Comparison of ENCODE assay signal across 12 cellular contexts in genomic region chr2:178484245-178485041, GRCh38. TPM values are rescaled to one million over a fixed set of nuclear protein-coding genes. Genes with fewer than 3 reads are reported as not detected.
DNase-seq lines count a peak whose midpoint lies in the region; ATAC-seq and TF ChIP-seq lines count a peak whose summit lies in the region.
"Had no signal": no experiment of that assay in that cellular context is flagged by ENCODE, and none has a peak within 500 bp of the region (broad histone marks: within the 10 kb centered on the region; RNA-seq: fewer than 3 reads in every experiment).

No MANE protein-coding gene starts in this region.

- no peak overlapping the region for H3K27ac Mint-ChIP-seq in endodermal cell
- H3K27ac Mint-ChIP-seq: WTC11 had no signal

- 41% methylated on average over 6 of the region's 6 CpGs for WGBS in right cardiac atrium
- WGBS in endodermal cell (ENCODE audit: insufficient coverage in 1 of 2, insufficient read length in 1 of 2), 2 experiments, result 89 to 96% methylated on average over 5 to 6 of the region's 6 CpGs

- ATAC-seq in right cardiac atrium (no peak), HG03439 (IDR thresholded peaks at IDR 0.05; ENCODE audit: unreplicated experiment) (no peak), GM19351 (IDR thresholded peaks at IDR 0.05; ENCODE audit: unreplicated experiment) (no peak)
- ATAC-seq: WTC11 had no signal

- no peak overlapping the region for H3K9ac ChIP-seq in endodermal cell (ENCODE audit: extremely low read depth, low read length, poor library complexity, severe bottlenecking)

- TF ChIP-seq CTCF in endodermal cell (conservative IDR thresholded peaks at IDR 0.05), result no peak

- H3K36me3 Mint-ChIP-seq in endodermal cell (ENCODE audit: low read depth), result peaks cover 13% of the 10 kb centered on the region

- H3K27me3 ChIP-seq in right cardiac atrium (ENCODE audit: control insufficient read depth, insufficient read depth) (no peaks in the 10 kb centered on the region), endodermal cell (ENCODE audit: control insufficient read depth, insufficient read depth, low read length, poor library complexity, severe bottlenecking) (no peaks in the 10 kb centered on the region)

- H3K4me3 Mint-ChIP-seq in endodermal cell, result no peak overlapping the region
- H3K4me3 Mint-ChIP-seq: WTC11 had no signal

- intact Hi-C loops in right cardiac atrium (cut with DNase I), result no loop called here

- H3K27me3 Mint-ChIP-seq in endodermal cell (ENCODE audit: insufficient read depth), result no peaks in the 10 kb centered on the region
- H3K27me3 Mint-ChIP-seq: naive B cell had no signal

- no peaks in the 10 kb centered on the region for H3K9me3 Mint-ChIP-seq in endodermal cell
- H3K9me3 Mint-ChIP-seq: naive B cell, WTC11 had no signal

- in situ Hi-C loops in SK-MEL-5 (cut with HindIII; ENCODE audit: low pct_unique_long_range_greater_than_20kb, low sequenced_read_pairs), result no loop called here

- H3K36me3 ChIP-seq in endodermal cell (ENCODE audit: control insufficient read depth, insufficient read depth, low read length), result peaks cover 3% of the 10 kb centered on the region

- DNase-seq in COLO668 (lab: John Stamatoyannopoulos, UW; ENCODE audit: unreplicated experiment) (peak; percentile 89), NCI-H1417 (lab: John Stamatoyannopoulos, UW) (peak; percentile 26 to 91 (median 50)), SK-MEL-5 (ENCODE audit: low read depth, low spot score) (peak; percentile 10), right cardiac atrium (peak; percentile 52 to 62 (median 59)), endodermal cell (no peak)
- no peak for DNase-seq in activated naive CD4-positive, alpha-beta T cell treated with Interleukin-2 at 50 U/mL for 16 hours
- DNase-seq: activated naive CD4-positive, alpha-beta T cell treated with anti-CD3 and anti-CD28 coated beads, Interleukin-2, amount 50 U/mL, for 16 hours; naive B cell; NCI-H187 treated with DMSO at 0.1 percent for 48 hours had no signal

- H3K9me3 ChIP-seq in right cardiac atrium (ENCODE audit: control insufficient read depth, low read length), result no peaks in the 10 kb centered on the region
- no peaks in the 10 kb centered on the region for H3K9me3 ChIP-seq in endodermal cell (ENCODE audit: control insufficient read depth, low read length)

- no peak overlapping the region for H3K4me3 ChIP-seq in right cardiac atrium (ENCODE audit: low read length)
- H3K4me3 ChIP-seq in endodermal cell (ENCODE audit: low read length), result no peak overlapping the region

- H3K4me1 ChIP-seq in right cardiac atrium (ENCODE audit: control insufficient read depth, insufficient read depth, low read length) (peaks cover 11% of the 10 kb centered on the region), endodermal cell (ENCODE audit: control insufficient read depth, insufficient read depth, low read length) (peaks cover 3% of the 10 kb centered on the region)

- peaks cover 25% of the 10 kb centered on the region for H3K4me1 Mint-ChIP-seq in endodermal cell

- H3K27ac ChIP-seq in right cardiac atrium (ENCODE audit: low read length), result no peak overlapping the region
- H3K27ac ChIP-seq in endodermal cell (ENCODE audit: low read depth, low read length), result no peak overlapping the region

RNA-seq across cellular contexts. Expression of gene PLEKHA3, which starts 4.2 kb away (rescaled TPM):
- 12.4 and 14.0 TPM in 2 replicates for total RNA-seq in SK-MEL-5 (2014; rRNA removed; shearing (Covaris generic))
- polyA plus RNA-seq in SK-MEL-5 (2015; cell fraction: cytosol; rRNA removed), result 6.0 and 9.4 TPM in 2 replicates
- 4.9 and 7.0 TPM in 2 replicates for polyA plus RNA-seq in SK-MEL-5 (2015; cell fraction: nucleus; rRNA removed)
- total RNA-seq in right cardiac atrium (10 to 100 TPM; 44.5 to 69.9 (median 47.3) TPM), endodermal cell (10 to 100 TPM; 21.2 to 22.8 TPM)
- 5.3 TPM for polyA plus RNA-seq in right cardiac atrium
- 13.6 TPM for polyA plus RNA-seq in endodermal cell (2013, experiment 1 of 2)
- 16.9 TPM for polyA plus RNA-seq in endodermal cell (2013, experiment 2 of 2)

RNA-seq across cellular contexts. Expression of gene FKBP7, which starts 6.0 kb away (rescaled TPM):
- 31.2 and 33.5 TPM in 2 replicates for total RNA-seq in SK-MEL-5 (2014; rRNA removed; shearing (Covaris generic))
- polyA plus RNA-seq in SK-MEL-5 (2015; cell fraction: cytosol; rRNA removed), result 19.1 and 19.8 TPM in 2 replicates
- 3.7 and 6.4 TPM in 2 replicates for polyA plus RNA-seq in SK-MEL-5 (2015; cell fraction: nucleus; rRNA removed)
- total RNA-seq in right cardiac atrium, result 10 to 100 TPM; 10.7 to 15.6 (median 12.8) TPM
- polyA plus RNA-seq in right cardiac atrium, result 11.7 TPM
- 1 to 10 TPM; 4.1 to 6.3 TPM for total RNA-seq in endodermal cell
- 25.4 TPM for polyA plus RNA-seq in endodermal cell (2013, experiment 1 of 2)
- polyA plus RNA-seq in endodermal cell (2013, experiment 2 of 2), result 22.7 TPM

RNA-seq across cellular contexts. Expression of gene PJVK, which starts 33.3 kb away (rescaled TPM):
- 0.34 and 0.56 TPM in 2 replicates for total RNA-seq in SK-MEL-5 (2014; rRNA removed; shearing (Covaris generic))
- 0.05 and 0.26 TPM in 2 replicates for polyA plus RNA-seq in SK-MEL-5 (2015; cell fraction: cytosol; rRNA removed)
- polyA plus RNA-seq in SK-MEL-5 (2015; cell fraction: nucleus; rRNA removed), result 13.5 and 20.0 TPM in 2 replicates
- total RNA-seq in right cardiac atrium (1 to 10 TPM; 1.9 to 2.4 (median 2.0) TPM), endodermal cell (1 to 10 TPM; 5.5 to 6.3 TPM)
- 2.0 TPM for polyA plus RNA-seq in right cardiac atrium
- 2.1 TPM for polyA plus RNA-seq in endodermal cell (2013, experiment 1 of 2)
- polyA plus RNA-seq in endodermal cell (2013, experiment 2 of 2), result 3.6 TPM

RNA-seq across cellular contexts. Expression of gene PRKRA, which starts 33.5 kb away (rescaled TPM):
- total RNA-seq in SK-MEL-5 (2014; rRNA removed; shearing (Covaris generic)), result 32.3 and 39.4 TPM in 2 replicates
- 27.1 and 31.9 TPM in 2 replicates for polyA plus RNA-seq in SK-MEL-5 (2015; cell fraction: cytosol; rRNA removed)
- polyA plus RNA-seq in SK-MEL-5 (2015; cell fraction: nucleus; rRNA removed), result 65.8 and 71.6 TPM in 2 replicates
- total RNA-seq in right cardiac atrium (10 to 100 TPM; 36.6 to 43.9 (median 37.8) TPM), endodermal cell (10 to 100 TPM; 66.4 to 74.4 TPM)
- 35.5 TPM for polyA plus RNA-seq in right cardiac atrium
- polyA plus RNA-seq in endodermal cell (2013, experiment 1 of 2), result 85.6 TPM
- 75.3 TPM for polyA plus RNA-seq in endodermal cell (2013, experiment 2 of 2)

Comparison
In these comparisons a context has a peak if more than half of its experiments do, and no peak if none do; other contexts are left out.
1. DNase-seq: peak in COLO668 (single experiment), NCI-H1417 (3 of 3), SK-MEL-5 (single experiment) and right cardiac atrium (3 of 3); none in activated naive CD4-positive, alpha-beta T cell treated with Interleukin-2 at 50 U/mL for 16 hours (single experiment) and endodermal cell (single experiment).